In the genomic region with DNA sequence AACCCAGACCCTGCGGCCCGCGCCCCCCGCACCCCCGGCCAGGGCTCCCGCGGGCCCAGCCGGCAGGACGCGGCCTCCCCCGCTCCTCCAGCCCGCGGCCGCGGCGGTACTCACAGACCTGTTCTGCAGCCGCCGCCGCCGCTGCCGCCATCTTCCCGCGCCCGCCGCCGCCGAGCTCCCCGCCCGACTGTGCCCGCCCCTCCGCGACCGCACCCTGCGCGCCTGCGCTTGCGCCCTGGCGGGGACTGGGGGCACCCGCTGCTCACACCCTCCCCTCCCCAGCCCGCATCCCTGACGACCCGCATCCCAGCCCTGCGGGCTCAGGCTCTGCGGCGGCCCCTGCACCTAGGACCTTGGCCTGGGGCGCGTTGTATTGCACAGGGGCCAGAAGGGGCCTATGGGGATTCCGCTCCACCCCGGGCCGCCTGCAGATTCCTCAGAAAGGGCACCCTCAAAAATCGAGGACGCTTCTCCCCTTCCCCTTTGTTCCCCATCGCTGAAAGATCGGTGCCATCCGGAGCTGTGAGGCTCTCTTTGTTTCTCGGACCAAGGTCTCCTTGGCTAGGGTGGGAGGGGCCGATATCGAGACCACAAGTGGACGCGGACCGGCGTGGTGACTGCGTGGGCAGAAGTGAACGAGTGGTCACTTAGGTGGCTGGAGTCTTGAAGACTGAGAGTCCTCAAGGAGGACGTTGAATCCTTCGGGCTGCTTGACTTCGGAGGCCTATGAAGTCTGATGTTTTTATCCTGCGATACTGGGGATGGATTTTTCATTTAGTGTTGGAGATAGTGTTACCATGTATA, we compare ENCODE assay signal across 8 cellular contexts. TPM values are rescaled to one million over a fixed set of nuclear protein-coding genes. Genes with fewer than 3 reads are reported as not detected.
DNase-seq lines count a peak whose midpoint lies in the region; ATAC-seq, FAIRE-seq and TF ChIP-seq lines count a peak whose summit lies in the region.

A gene with protein sequence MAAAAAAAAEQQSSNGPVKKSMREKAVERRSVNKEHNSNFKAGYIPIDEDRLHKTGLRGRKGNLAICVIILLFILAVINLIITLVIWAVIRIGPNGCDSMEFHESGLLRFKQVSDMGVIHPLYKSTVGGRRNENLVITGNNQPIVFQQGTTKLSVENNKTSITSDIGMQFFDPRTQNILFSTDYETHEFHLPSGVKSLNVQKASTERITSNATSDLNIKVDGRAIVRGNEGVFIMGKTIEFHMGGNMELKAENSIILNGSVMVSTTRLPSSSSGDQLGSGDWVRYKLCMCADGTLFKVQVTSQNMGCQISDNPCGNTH (minus strand): TSS at position 191 of the 804 bp plus-strand sequence. CDS start 40 bp downstream, at position 151.

- CTCF ChIA-PET in Caco-2 (lab: Charles Lee), result no interaction called here

- H3K4me1 Mint-ChIP-seq in Caco-2 (ENCODE audit: low read depth, unreplicated experiment), result no peaks in the 10 kb centered on the region
- H3K4me1 Mint-ChIP-seq in activated naive CD4-positive, alpha-beta T cell treated with anti-CD3 and anti-CD28 coated beads, Interleukin-2, amount 50 U/mL, for 24 hours, result peaks cover 14% of the 10 kb centered on the region

- no peaks in the 10 kb centered on the region for H3K36me3 ChIP-seq in Caco-2 (ENCODE audit: control insufficient read depth, insufficient read depth, low read length)
- H3K36me3 ChIP-seq in SJCRH30, result peaks cover 6% of the 10 kb centered on the region; the same call in 1 of the 2 replicates
- H3K36me3 ChIP-seq in pancreas, result no peaks in the 10 kb centered on the region
- no peaks in the 10 kb centered on the region for H3K36me3 ChIP-seq in thoracic aorta

- H3K27me3 ChIP-seq in Caco-2 (replicated peaks; ENCODE audit: control insufficient read depth, insufficient read depth, low read length) (no peaks in the 10 kb centered on the region), SJCRH30 (no peaks in the 10 kb centered on the region), pancreas (no peaks in the 10 kb centered on the region), thoracic aorta (replicated peaks; ENCODE audit: insufficient read depth) (no peaks in the 10 kb centered on the region)

- peak; percentile 92 for ATAC-seq in GM21360 (IDR thresholded peaks at IDR 0.05; ENCODE audit: unreplicated experiment)
- peak; percentile 90 to 96 (median 94) for ATAC-seq in pancreas
- ATAC-seq in thoracic aorta (ENCODE audit: insufficient number of reproducible peaks, low FRiP score, low read depth), result peak; percentile 67

- POLR2A ChIA-PET in Caco-2 (lab: Charles Lee), result interaction anchor here (0.8 kb wide), 1 partner anchor 195 kb away, joined by 6 read pairs; a partner anchor contains a TSS

- H3K27ac ChIP-seq in SJCRH30 (peak within 1 kb of the TSS; percentile 79), pancreas (peak within 1 kb of the TSS in 3 of 4 donors; percentile 11 to 38 (median 33)), thoracic aorta (peak within 1 kb of the TSS; percentile 52 to 77)

- peak; percentile 40 to 65 for DNase-seq in Caco-2
- peak; percentile 34 for DNase-seq in HT1080 (ENCODE audit: low read depth)
- peak; percentile 81 to 82 for DNase-seq in SJCRH30
- peak; percentile 52 to 94 (median 88) for DNase-seq in head of caudate nucleus
- peak; percentile 45 to 88 (median 62) for DNase-seq in pancreas
- peak; percentile 4 for DNase-seq in thoracic aorta (ENCODE audit: low spot score)

- H3K4me3 ChIP-seq in Caco-2 (ENCODE audit: low read depth, low read length) (peak within 1 kb of the TSS; percentile 71), SJCRH30 (peak within 1 kb of the TSS; percentile 87), pancreas (peak within 1 kb of the TSS; percentile 54 to 79 (median 74)), thoracic aorta (peak within 1 kb of the TSS; percentile 81)

- intact Hi-C loops in Caco-2 (cut with micrococcal nuclease; ENCODE audit: unreplicated experiment), result loop anchor here (5.0 kb wide), 1 partner anchor 196 kb away; a partner anchor contains a TSS
- intact Hi-C loops in head of caudate nucleus (cut with DNase I), result loop anchor here (5.0 kb wide), 1 partner anchor 191 kb away; no protein-coding TSS in a partner anchor
- intact Hi-C loops in pancreas (cut with DNase I), result no loop called here

- peak within 1 kb of the TSS; percentile 76 for H3K4me3 Mint-ChIP-seq in Caco-2 (ENCODE audit: unreplicated experiment)
- peak within 1 kb of the TSS; percentile 92 for H3K4me3 Mint-ChIP-seq in activated naive CD4-positive, alpha-beta T cell treated with anti-CD3 and anti-CD28 coated beads, Interleukin-2, amount 50 U/mL, for 24 hours

- H3K9me3 Mint-ChIP-seq in Caco-2 (ENCODE audit: unreplicated experiment), result no peaks in the 10 kb centered on the region
- no peaks in the 10 kb centered on the region for H3K9me3 Mint-ChIP-seq in activated naive CD4-positive, alpha-beta T cell treated with anti-CD3 and anti-CD28 coated beads, Interleukin-2, amount 50 U/mL, for 24 hours

- FAIRE-seq in pancreas (lab: Jason Lieb, UNC), result no peak

- 4 to 5% methylated on average over 51 to 68 of the region's 68 CpGs for WGBS in pancreas, 2 donors

- no peak for TF ChIP-seq CTCF in Caco-2 (IDR thresholded peaks at IDR 0.05; ENCODE audit: insufficient read depth in 1 of 2, low read depth in 1 of 2, low read length in 1 of 2, severe bottlenecking in 1 of 2, unreplicated experiment in 1 of 2)
- no peak for TF ChIP-seq CTCF in pancreas (IDR thresholded peaks at IDR 0.05)
- TF ChIP-seq CTCF in thoracic aorta (IDR thresholded peaks at IDR 0.05), result no peak

- H3K9me3 ChIP-seq in Caco-2, result no peaks in the 10 kb centered on the region
- H3K9me3 ChIP-seq in SJCRH30 (replicated peaks), result no peaks in the 10 kb centered on the region
- no peaks in the 10 kb centered on the region for H3K9me3 ChIP-seq in pancreas
- no peaks in the 10 kb centered on the region for H3K9me3 ChIP-seq in thoracic aorta

- BruUV-seq in Caco-2 (replicated peaks; lab: Mats Ljungman, UMichigan), result no TSS peak

- H3K27me3 Mint-ChIP-seq in Caco-2 (ENCODE audit: insufficient read depth, unreplicated experiment), result peaks cover 15% of the 10 kb centered on the region
- H3K27me3 Mint-ChIP-seq in activated naive CD4-positive, alpha-beta T cell treated with anti-CD3 and anti-CD28 coated beads, Interleukin-2, amount 50 U/mL, for 24 hours, result peaks cover 15% of the 10 kb centered on the region

- H3K36me3 Mint-ChIP-seq in Caco-2 (ENCODE audit: insufficient read depth, unreplicated experiment), result no peaks in the 10 kb centered on the region
- no peaks in the 10 kb centered on the region for H3K36me3 Mint-ChIP-seq in activated naive CD4-positive, alpha-beta T cell treated with anti-CD3 and anti-CD28 coated beads, Interleukin-2, amount 50 U/mL, for 24 hours

- no peak within 1 kb of the TSS for H3K27ac Mint-ChIP-seq in Caco-2 (ENCODE audit: unreplicated experiment)
- H3K27ac Mint-ChIP-seq in activated naive CD4-positive, alpha-beta T cell treated with anti-CD3 and anti-CD28 coated beads, Interleukin-2, amount 50 U/mL, for 24 hours, result no peak within 1 kb of the TSS

- H3K4me1 ChIP-seq in Caco-2 (peaks cover 4% of the 10 kb centered on the region; the same call in 1 of the 2 replicates), SJCRH30 (peaks cover 8% of the 10 kb centered on the region; the same call in 1 of the 2 replicates), pancreas (peaks cover 0 to 4% (median 0%) of the 10 kb centered on the region in 3 donors), thoracic aorta (ENCODE audit: control insufficient read depth in 1 of 2, low read depth in 2 of 2) (peaks cover 4 to 40% of the 10 kb centered on the region in 2 donors)

RNA-seq across cellular contexts. Expression of the gene that starts here (rescaled TPM):
- 6.5 and 7.2 TPM in 2 replicates for total RNA-seq in Caco-2 (2022)
- 10.9 and 19.0 TPM in 2 replicates for total RNA-seq in HT1080 (2014; rRNA removed; shearing (Covaris generic))
- 19.8 and 22.6 TPM in 2 replicates for polyA plus RNA-seq in HT1080 (2015; cell fraction: cytosol; rRNA removed)
- 14.7 and 14.9 TPM in 2 replicates for polyA plus RNA-seq in HT1080 (2015; cell fraction: nucleus; rRNA removed)
- 40.4 and 43.3 TPM in 2 replicates for total RNA-seq in SJCRH30 (2014; rRNA removed; shearing (Covaris generic))
- total RNA-seq in pancreas, result 10 to 100 TPM in 2 of 6 donors, 1 to 10 TPM in 4; 4.4 to 13.8 (median 7.2) TPM
- polyA plus RNA-seq in pancreas, result 10 to 100 TPM in 1 of 2 donors, 1 to 10 TPM in 1; 3.2 to 11.6 TPM
- 10 to 100 TPM; 50.0 to 54.1 TPM for total RNA-seq in thoracic aorta

Comparison
In these comparisons a context has a peak if more than half of its experiments do, and no peak if none do; other contexts are left out.
1. Peak in every context shown above with its lines: DNase-seq, ATAC-seq, H3K4me3 ChIP-seq and H3K27ac ChIP-seq.
2. DNase-seq: peak in every context shown above with its lines; median percentile 88 in head of caudate nucleus; 82 in SJCRH30; 62 in pancreas; 52 in Caco-2; 34 in HT1080; 4 in thoracic aorta.
3. intact Hi-C loops: an anchor here in Caco-2 (5.0 kb wide) and head of caudate nucleus (5.0 kb wide); none called in pancreas.